ENCODE assay signal across 8 cellular contexts in the genomic region with DNA sequence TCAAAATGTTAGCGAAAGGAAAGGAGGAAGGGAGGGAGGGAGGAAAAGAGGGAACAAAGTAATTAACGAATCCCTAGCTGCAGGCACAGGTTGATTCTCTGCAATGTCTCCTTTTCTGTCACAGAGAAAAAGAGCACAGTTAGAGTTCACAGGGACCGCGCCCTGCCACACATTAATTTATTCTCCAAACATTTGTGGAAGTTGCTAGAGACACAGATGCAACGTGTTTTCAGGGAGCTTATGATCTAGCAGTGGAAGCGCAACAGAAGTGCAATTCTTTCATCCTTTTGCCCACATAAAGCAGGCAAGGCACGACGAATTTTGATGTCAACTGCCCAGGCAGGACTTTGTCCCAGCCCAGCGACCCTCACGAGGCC.
DNase-seq lines count a peak whose midpoint lies in the region; ATAC-seq and TF ChIP-seq lines count a peak whose summit lies in the region.

No MANE protein-coding gene starts in this region.

- no peaks in the 10 kb centered on the region for H3K9me3 ChIP-seq in CD8-positive, alpha-beta memory T cell (ENCODE audit: low read length)
- no peaks in the 10 kb centered on the region for H3K9me3 ChIP-seq in Loucy (ENCODE audit: insufficient read depth, low read depth, low read length)
- no peaks in the 10 kb centered on the region for H3K9me3 ChIP-seq in neuronal stem cell (replicated peaks in 1 of 2; ENCODE audit: control insufficient read depth in 2 of 2, insufficient read depth in 1 of 2, low read depth in 1 of 2, low read length in 2 of 2)

- no peak for DNase-seq in CD8-positive, alpha-beta memory T cell
- no peak for DNase-seq in effector memory CD8-positive, alpha-beta T cell
- DNase-seq in neuronal stem cell (ENCODE audit: low spot score) (peak; percentile 20), iPS-NIHi7 (ENCODE audit: extremely low spot score) (no peak), erythroblast (lab: John Stamatoyannopoulos, UW) (no peak)
- no peak for DNase-seq in stimulated activated naive CD4-positive, alpha-beta T cell treated with Interleukin-2 at 50 U/mL for 16 hours (lab: John Stamatoyannopoulos, UW)

- peaks cover 35% of the 10 kb centered on the region for H3K4me1 ChIP-seq in CD8-positive, alpha-beta memory T cell (ENCODE audit: insufficient read depth, low read length)
- H3K4me1 ChIP-seq in Loucy (ENCODE audit: insufficient read depth, low read length, poor library complexity, severe bottlenecking) (peaks cover 39% of the 10 kb centered on the region), neuronal stem cell (ENCODE audit: control insufficient read depth in 2 of 2, insufficient read depth in 1 of 2, low read depth in 1 of 2, low read length in 2 of 2) (peaks cover 17 to 19% of the 10 kb centered on the region in 2 donors)

- no peaks in the 10 kb centered on the region for H3K36me3 Mint-ChIP-seq in CD8-positive, alpha-beta memory T cell
- peaks cover 3% of the 10 kb centered on the region for H3K36me3 Mint-ChIP-seq in effector memory CD8-positive, alpha-beta T cell (ENCODE audit: insufficient read depth)

- ATAC-seq in effector memory CD8-positive, alpha-beta T cell (replicated peaks) = no peak
- ATAC-seq in GM19395 (IDR thresholded peaks at IDR 0.05; ENCODE audit: unreplicated experiment) = no peak

- H2AFZ ChIP-seq in Loucy (ENCODE audit: low read length) (0 out of 2 replicates have a peak overlapping the region, but pooled peaks have one; percentile 36), neuronal stem cell (ENCODE audit: low read length) (peak overlapping the region; percentile 75)

- no peak overlapping the region for H3K27ac ChIP-seq in CD8-positive, alpha-beta memory T cell (ENCODE audit: low read depth, low read length)
- peak overlapping the region; percentile 99 for H3K27ac ChIP-seq in neuronal stem cell (replicated peaks; ENCODE audit: low read length)

- TF ChIP-seq POLR2A in erythroblast (IDR thresholded peaks at IDR 0.05; ENCODE audit: low read length) = no peak

- POLR2A ChIA-PET in CD8-positive, alpha-beta memory T cell (lab: Charles Lee) = no interaction called here

- no peaks in the 10 kb centered on the region for H3K27me3 ChIP-seq in CD8-positive, alpha-beta memory T cell (ENCODE audit: insufficient read depth, low read length, poor library complexity, severe bottlenecking)
- no peaks in the 10 kb centered on the region for H3K27me3 ChIP-seq in Loucy (ENCODE audit: insufficient read depth, low read length, poor library complexity, severe bottlenecking)
- no peaks in the 10 kb centered on the region for H3K27me3 ChIP-seq in neuronal stem cell (ENCODE audit: control insufficient read depth in 3 of 3, insufficient read depth in 3 of 3, low read depth in 1 of 3, low read length in 3 of 3)

- H3K9ac ChIP-seq in Loucy (ENCODE audit: low read depth, low read length, poor library complexity, severe bottlenecking) = peak overlapping the region; percentile 38
- no peak overlapping the region for H3K9ac ChIP-seq in neuronal stem cell (ENCODE audit: low read depth, low read length, poor library complexity)

- H3K4me3 Mint-ChIP-seq in CD8-positive, alpha-beta memory T cell = peak overlapping the region; percentile 67 to 89 (median 70)
- H3K4me3 Mint-ChIP-seq in effector memory CD8-positive, alpha-beta T cell = peak overlapping the region; percentile 69 to 72

- H3K27me3 Mint-ChIP-seq in CD8-positive, alpha-beta memory T cell = no peaks in the 10 kb centered on the region
- no peaks in the 10 kb centered on the region for H3K27me3 Mint-ChIP-seq in effector memory CD8-positive, alpha-beta T cell

- no peak overlapping the region for H2AK5ac ChIP-seq in neuronal stem cell (ENCODE audit: low read depth, low read length)

- H2BK5ac ChIP-seq in neuronal stem cell (ENCODE audit: low read length) = peak overlapping the region; percentile 94

- no peaks in the 10 kb centered on the region for H3K36me3 ChIP-seq in CD8-positive, alpha-beta memory T cell (ENCODE audit: insufficient read depth, low read length)
- no peaks in the 10 kb centered on the region for H3K36me3 ChIP-seq in Loucy (ENCODE audit: insufficient read depth, low read length)
- H3K36me3 ChIP-seq in neuronal stem cell (replicated peaks in 1 of 2; ENCODE audit: control insufficient read depth in 2 of 2, insufficient read depth in 2 of 2, low read length in 2 of 2) = no peaks in the 10 kb centered on the region

- H3K27ac Mint-ChIP-seq in CD8-positive, alpha-beta memory T cell = peak overlapping the region in 6 of 8 donors; percentile 9 to 54 (median 30)
- peak overlapping the region; percentile 46 to 74 for H3K27ac Mint-ChIP-seq in effector memory CD8-positive, alpha-beta T cell

- H3K4me1 Mint-ChIP-seq in CD8-positive, alpha-beta memory T cell = peaks cover 22 to 44% (median 30%) of the 10 kb centered on the region in 3 donors
- peaks cover 0 to 12% of the 10 kb centered on the region in 2 donors for H3K4me1 Mint-ChIP-seq in effector memory CD8-positive, alpha-beta T cell (ENCODE audit: low read depth in 2 of 2)

- H4K20me1 ChIP-seq in Loucy (ENCODE audit: insufficient read depth, low read length, poor library complexity, severe bottlenecking) = no peaks in the 10 kb centered on the region

- no peaks in the 10 kb centered on the region for H3K79me1 ChIP-seq in neuronal stem cell (ENCODE audit: low read depth, low read length)

- H3K23ac ChIP-seq in neuronal stem cell (ENCODE audit: low read depth, low read length, poor library complexity) = no peak overlapping the region

- no peak overlapping the region for H3K4ac ChIP-seq in neuronal stem cell (ENCODE audit: low read length)

- WGBS in neuronal stem cell (ENCODE audit: extremely low coverage in 2 of 2, insufficient read length in 2 of 2, insufficient replicate concordance in 1 of 2), 2 donors = no CpG with 5 or more reads among the region's 10 CpGs

- H4K8ac ChIP-seq in neuronal stem cell (ENCODE audit: low read depth, low read length) = peak overlapping the region; percentile 85

- no peaks in the 10 kb centered on the region for H3F3A ChIP-seq in Loucy (ENCODE audit: low read depth)

- CTCF ChIA-PET in CD8-positive, alpha-beta memory T cell (lab: Charles Lee) = interaction anchor here (1.0 to 2.0 kb wide), 4 partner anchors 101 to 446 kb away, joined by 3 to 6 read pairs (median 3); a partner anchor contains a TSS

- H3K9me3 Mint-ChIP-seq in CD8-positive, alpha-beta memory T cell = no peaks in the 10 kb centered on the region
- H3K9me3 Mint-ChIP-seq in effector memory CD8-positive, alpha-beta T cell = no peaks in the 10 kb centered on the region

- H3K14ac ChIP-seq in neuronal stem cell (ENCODE audit: low read length) = no peak overlapping the region

- no peak overlapping the region for H4K91ac ChIP-seq in neuronal stem cell (ENCODE audit: low read depth, low read length, poor library complexity)

- H3K18ac ChIP-seq in neuronal stem cell (ENCODE audit: low read length) = peak overlapping the region; percentile 86

- no peaks in the 10 kb centered on the region for H3K79me2 ChIP-seq in Loucy (ENCODE audit: insufficient read depth, low read length)

- peak overlapping the region; percentile 53 for H3K4me3 ChIP-seq in CD8-positive, alpha-beta memory T cell (ENCODE audit: low read length)
- H3K4me3 ChIP-seq in Loucy (ENCODE audit: low read length, poor library complexity, severe bottlenecking) (peak overlapping the region; percentile 63), neuronal stem cell (ENCODE audit: low read length in 2 of 2) (peak overlapping the region in 1 of 2 donors; percentile 36)

- H3K9me2 ChIP-seq in Loucy (replicated peaks; ENCODE audit: low read depth, low read length) = no peaks in the 10 kb centered on the region

- no peak overlapping the region for H2BK120ac ChIP-seq in neuronal stem cell (ENCODE audit: low read depth, low read length)

- H2BK15ac ChIP-seq in neuronal stem cell (ENCODE audit: low read length) = no peak overlapping the region

- H3K4me2 ChIP-seq in Loucy (ENCODE audit: low read depth, low read length, poor library complexity, severe bottlenecking) (peak overlapping the region; percentile 14), neuronal stem cell (ENCODE audit: insufficient read depth, low read length, poor library complexity, severe bottlenecking) (peak overlapping the region; percentile 47)

- no peak overlapping the region for H2BK12ac ChIP-seq in neuronal stem cell (ENCODE audit: low read length)

- no peak for TF ChIP-seq CTCF in Loucy (conservative IDR thresholded peaks at IDR 0.05; ENCODE audit: low read length)
